In the genomic region with DNA sequence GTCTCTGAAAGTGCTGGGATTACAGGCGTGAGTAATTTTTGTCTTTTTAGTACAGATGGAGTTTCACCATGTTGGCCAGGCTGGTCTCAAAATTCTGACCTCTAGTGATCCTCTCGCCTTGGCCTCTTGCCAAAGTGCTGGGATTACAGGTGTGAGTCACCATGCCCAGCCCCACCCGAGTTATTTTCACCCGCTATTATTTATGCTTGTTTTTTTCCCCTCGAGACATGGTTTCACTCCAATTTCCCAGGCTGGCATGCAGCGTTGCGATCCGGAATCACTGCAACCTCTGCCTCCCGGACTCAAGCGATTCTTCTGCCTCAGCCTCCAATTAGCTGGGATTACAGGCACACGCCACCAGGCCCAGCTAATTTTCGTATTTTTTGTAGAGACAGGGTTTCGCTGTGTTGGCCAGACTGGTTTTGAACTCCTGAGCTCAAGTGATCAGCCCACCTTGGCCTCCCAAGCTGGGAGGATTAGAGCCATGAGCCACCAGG, we compare ENCODE assay signal across 13 cellular contexts. TPM values are rescaled to one million over a fixed set of nuclear protein-coding genes. Genes with fewer than 3 reads are reported as not detected.
DNase-seq lines count a peak whose midpoint lies in the region; ATAC-seq and TF ChIP-seq lines count a peak whose summit lies in the region.
"Had no signal": no experiment of that assay in that cellular context is flagged by ENCODE, and none has a peak within 500 bp of the region (broad histone marks: within the 10 kb centered on the region; RNA-seq: fewer than 3 reads in every experiment).

No MANE protein-coding gene starts in this region.

- peaks cover 2% of the 10 kb centered on the region for H3K4me1 Mint-ChIP-seq in progenitor cell of endocrine pancreas (ENCODE audit: low read depth)

- peak overlapping the region; percentile 45 for H3K27ac Mint-ChIP-seq in progenitor cell of endocrine pancreas

- no peaks in the 10 kb centered on the region for H3K27me3 Mint-ChIP-seq in progenitor cell of endocrine pancreas

- no peaks in the 10 kb centered on the region for H3K9me3 Mint-ChIP-seq in progenitor cell of endocrine pancreas (ENCODE audit: low read depth)
- H3K9me3 Mint-ChIP-seq: activated T-cell treated with anti-CD3 and anti-CD28 coated beads, Interleukin-2, amount 50 U/mL, for 4 hours had no signal

- H3K36me3 Mint-ChIP-seq in progenitor cell of endocrine pancreas (ENCODE audit: insufficient read depth): peaks cover 14% of the 10 kb centered on the region

- no peak for TF ChIP-seq CTCF in progenitor cell of endocrine pancreas (IDR thresholded peaks at IDR 0.05; ENCODE audit: unreplicated experiment)

- DNase-seq in NCI-H2171 treated with DMSO at 0.1 percent for 48 hours (lab: John Stamatoyannopoulos, UW) (peak; percentile 33), NCI-H2171 (lab: John Stamatoyannopoulos, UW) (no peak), NAMALWA (ENCODE audit: low spot score) (peak; percentile 52), cerebellar cortex (ENCODE audit: low spot score) (peak; percentile 34), progenitor cell of endocrine pancreas (ENCODE audit: low spot score, unreplicated experiment) (no peak), kidney glomerular epithelial cell (lab: John Stamatoyannopoulos, UW) (no peak)
- no peak for DNase-seq in activated CD8-positive, alpha-beta memory T cell treated with anti-CD3 and anti-CD28 coated beads, Interleukin-2, amount 50 U/mL, for 4 hours
- DNase-seq: activated T-cell treated with anti-CD3 and anti-CD28 coated beads, Interleukin-2, amount 50 U/mL, for 4 hours; glutamatergic neuron; NCI-H446 treated with DMSO at 0.1 percent for 48 hours; SIG-M5; uterus had no signal

- no peak for ATAC-seq in GM18858 (IDR thresholded peaks at IDR 0.05; ENCODE audit: unreplicated experiment)
- ATAC-seq: activated T-cell treated with anti-CD3 and anti-CD28 coated beads, Interleukin-2, amount 50 U/mL, for 4 hours had no signal

- no peak overlapping the region for H3K4me3 Mint-ChIP-seq in progenitor cell of endocrine pancreas (ENCODE audit: low read depth)
- H3K4me3 Mint-ChIP-seq: activated T-cell treated with anti-CD3 and anti-CD28 coated beads, Interleukin-2, amount 50 U/mL, for 4 hours had no signal

RNA-seq across cellular contexts. Expression of gene RPL23, which starts 9.2 kb away (rescaled TPM):
- 1,623 and 1,642 TPM in 2 replicates for total RNA-seq in progenitor cell of endocrine pancreas

RNA-seq across cellular contexts. Expression of gene CWC25, which starts 19.2 kb away (rescaled TPM):
- total RNA-seq in progenitor cell of endocrine pancreas: 17.1 and 19.9 TPM in 2 replicates

RNA-seq across cellular contexts. Expression of gene LASP1, which starts 25.5 kb away (rescaled TPM):
- total RNA-seq in progenitor cell of endocrine pancreas: 134 and 135 TPM in 2 replicates

RNA-seq across cellular contexts. Expression of gene PIP4K2B, which starts 45.0 kb away (rescaled TPM):
- 66.8 and 77.8 TPM in 2 replicates for total RNA-seq in progenitor cell of endocrine pancreas

Comparison
In these comparisons a context has a peak if more than half of its experiments do, and no peak if none do; other contexts are left out.
1. DNase-seq: peak in NCI-H2171 treated with DMSO at 0.1 percent for 48 hours (single experiment), NAMALWA (single experiment) and cerebellar cortex (single experiment); none in NCI-H2171 (single experiment), progenitor cell of endocrine pancreas (single experiment), kidney glomerular epithelial cell (single experiment) and activated CD8-positive, alpha-beta memory T cell treated with anti-CD3 and anti-CD28 coated beads, Interleukin-2, amount 50 U/mL, for 4 hours (single experiment).